In the genomic region with DNA sequence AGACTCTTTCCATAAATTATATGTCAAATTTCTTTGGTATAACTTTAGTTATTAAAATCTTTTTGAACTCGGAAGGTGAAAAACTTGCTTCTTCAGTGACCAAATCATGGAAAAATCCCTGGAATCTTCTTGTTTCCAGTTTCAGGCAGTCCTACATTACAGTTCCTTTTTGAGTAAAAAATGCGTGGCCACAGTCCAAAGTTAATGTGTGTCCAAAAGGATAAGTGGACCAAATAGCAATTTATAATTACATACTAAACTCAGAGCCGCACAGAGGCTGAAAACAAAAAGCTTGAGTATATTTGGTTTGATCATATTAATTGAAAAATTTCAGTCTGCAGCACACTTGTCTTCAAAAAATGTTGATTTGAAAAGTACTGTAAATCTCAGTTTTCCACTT, we compare ENCODE assay signal across 11 cellular contexts. TPM values are rescaled to one million over a fixed set of nuclear protein-coding genes. Genes with fewer than 3 reads are reported as not detected.
DNase-seq lines count a peak whose midpoint lies in the region; ATAC-seq and TF ChIP-seq lines count a peak whose summit lies in the region.
"Had no signal": no experiment of that assay in that cellular context is flagged by ENCODE, and none has a peak within 500 bp of the region (broad histone marks: within the 10 kb centered on the region; RNA-seq: fewer than 3 reads in every experiment).

No MANE protein-coding gene starts in this region.

- DNase-seq in AG04450 (ENCODE audit: low read depth, low spot score) (peak; percentile 21), RPMI7951 (ENCODE audit: low read depth) (peak; percentile 3), fibroblast of mammary gland (ENCODE audit: low read depth) (peak; percentile 32), myocyte (ENCODE audit: low read depth) (peak; percentile 51), HK-2 (ENCODE audit: unreplicated experiment) (no peak), upper lobe of right lung (no peak), substantia nigra (lab: John Stamatoyannopoulos, UW) (no peak)
- DNase-seq in effector memory CD4-positive, alpha-beta T cell: no peak
- DNase-seq: NCI-H2081 treated with DMSO at 0.1 percent for 48 hours had no signal

- no peak for TF ChIP-seq CTCF in AG04450 (IDR thresholded peaks at IDR 0.05; ENCODE audit: low read depth, low read length)
- TF ChIP-seq CTCF in fibroblast of mammary gland (conservative IDR thresholded peaks at IDR 0.05; ENCODE audit: control insufficient read depth, insufficient read depth, low read depth, low read length): no peak
- TF ChIP-seq CTCF in upper lobe of right lung (IDR thresholded peaks at IDR 0.05): no peak

- H3K27ac ChIP-seq in AG04450 (ENCODE audit: low read depth, low read length): no peak overlapping the region
- H3K27ac ChIP-seq in upper lobe of right lung: no peak overlapping the region
- no peak overlapping the region for H3K27ac ChIP-seq in effector memory CD4-positive, alpha-beta T cell (ENCODE audit: insufficient read depth, low read length, poor library complexity, severe bottlenecking)
- H3K27ac ChIP-seq in substantia nigra (ENCODE audit: low read depth, low read length, poor library complexity, severe bottlenecking): no peak overlapping the region
- H3K27ac ChIP-seq: vagina, VCaP had no signal

- H3K4me1 ChIP-seq in upper lobe of right lung: no peaks in the 10 kb centered on the region
- no peaks in the 10 kb centered on the region for H3K4me1 ChIP-seq in effector memory CD4-positive, alpha-beta T cell (ENCODE audit: control insufficient read depth, insufficient read depth, low read length, poor library complexity, severe bottlenecking)
- H3K4me1 ChIP-seq: vagina had no signal

- H3K4me3 ChIP-seq in AG04450 (ENCODE audit: low read depth, low read length) (no peak overlapping the region), fibroblast of mammary gland (ENCODE audit: control insufficient read depth, low read depth, low read length) (no peak overlapping the region), upper lobe of right lung (no peak overlapping the region)
- no peak overlapping the region for H3K4me3 ChIP-seq in effector memory CD4-positive, alpha-beta T cell (ENCODE audit: insufficient read depth, low read depth, low read length, poor library complexity, severe bottlenecking)
- H3K4me3 ChIP-seq: vagina had no signal

- CTCF ChIA-PET in AG04450 (lab: Charles Lee): no interaction called here

- intact Hi-C loops in upper lobe of right lung (cut with DNase I): no loop called here

- H3K9me3 ChIP-seq in AG04450 (ENCODE audit: control insufficient read depth, insufficient read depth, low read length) (no peaks in the 10 kb centered on the region), upper lobe of right lung (no peaks in the 10 kb centered on the region)
- H3K9me3 ChIP-seq in effector memory CD4-positive, alpha-beta T cell (ENCODE audit: control insufficient read depth, low read length): no peaks in the 10 kb centered on the region
- H3K9me3 ChIP-seq: vagina had no signal

- ATAC-seq in upper lobe of right lung: no peak

- H3K27me3 ChIP-seq in AG04450 (ENCODE audit: control insufficient read depth, insufficient read depth, low read length) (no peaks in the 10 kb centered on the region), upper lobe of right lung (no peaks in the 10 kb centered on the region)
- H3K27me3 ChIP-seq in effector memory CD4-positive, alpha-beta T cell (replicated peaks; ENCODE audit: control insufficient read depth, insufficient read depth, low read length, poor library complexity, severe bottlenecking): no peaks in the 10 kb centered on the region
- H3K27me3 ChIP-seq: vagina had no signal

- H3K36me3 ChIP-seq in upper lobe of right lung: peaks cover 9% of the 10 kb centered on the region
- no peaks in the 10 kb centered on the region for H3K36me3 ChIP-seq in effector memory CD4-positive, alpha-beta T cell (ENCODE audit: control insufficient read depth, insufficient read depth, low read length)

- POLR2A ChIA-PET in AG04450 (lab: Yijun Ruan, JAX): no interaction called here

RNA-seq across cellular contexts. Expression of gene DYNC2LI1, which starts 28.4 kb away (rescaled TPM):
- polyA plus RNA-seq in AG04450 (2011; rRNA removed): 17.7 and 23.3 TPM in 2 replicates
- polyA minus RNA-seq in AG04450 (2011; rRNA and poly(A)+ RNA removed): 4.2 and 7.4 TPM in 2 replicates
- 24.2 and 27.4 TPM in 2 replicates for total RNA-seq in RPMI7951 (2014; rRNA removed; shearing (Covaris generic))
- 24.7 and 29.0 TPM in 2 replicates for total RNA-seq in myocyte
- 12.1 TPM for polyA plus RNA-seq in myocyte (2012)
- total RNA-seq in upper lobe of right lung: 22.4 TPM

Comparison
In these comparisons a context has a peak if more than half of its experiments do, and no peak if none do; other contexts are left out.
1. DNase-seq: peak in AG04450 (single experiment), RPMI7951 (single experiment), fibroblast of mammary gland (single experiment) and myocyte (single experiment); none in HK-2 (single experiment), upper lobe of right lung (single experiment), effector memory CD4-positive, alpha-beta T cell (0 of 3) and substantia nigra (0 of 49).